ENCODE assay signal across 18 cellular contexts in genomic region chr11:104225047-104225446, GRCh38.
DNase-seq lines count a peak whose midpoint lies in the region; ATAC-seq lines count a peak whose summit lies in the region.
"Had no signal": no experiment of that assay in that cellular context is flagged by ENCODE, and none has a peak within 500 bp of the region (broad histone marks: within the 10 kb centered on the region; RNA-seq: fewer than 3 reads in every experiment).

No MANE protein-coding gene starts in this region.

- H3K4me3 ChIP-seq in mesendoderm (ENCODE audit: low read length), result no peak overlapping the region
- H3K4me3 ChIP-seq: A549; BLaER1 treated with 17β-estradiol and CSF1 and Interleukin-3, amounts not matched to agents 10 nM and 100 nM; GM12878 had no signal

- H3K9ac ChIP-seq in mesendoderm (ENCODE audit: low read length), result no peak overlapping the region
- H3K9ac ChIP-seq: BLaER1 treated with 17β-estradiol and CSF1 and Interleukin-3, amounts not matched to agents 10 nM and 100 nM had no signal

- H3K56ac ChIP-seq in mesendoderm (ENCODE audit: low read length), result no peak overlapping the region

- no peak overlapping the region for H2BK15ac ChIP-seq in mesendoderm (replicated peaks; ENCODE audit: low read depth)

- H4K8ac ChIP-seq in mesendoderm (ENCODE audit: low read depth, low read length), result no peak overlapping the region

- no peak overlapping the region for H3K4ac ChIP-seq in mesendoderm (ENCODE audit: low read depth, low read length)

- no peak overlapping the region for H3K4me2 ChIP-seq in mesendoderm (ENCODE audit: low read length)
- H3K4me2 ChIP-seq: A549; BLaER1 treated with 17β-estradiol and CSF1 and Interleukin-3, amounts not matched to agents 10 nM and 100 nM had no signal

- no peak overlapping the region for H2AK5ac ChIP-seq in mesendoderm (ENCODE audit: low read length)

- no peaks in the 10 kb centered on the region for H3K36me3 Mint-ChIP-seq in central memory CD8-positive, alpha-beta T cell (ENCODE audit: insufficient read depth)
- H3K36me3 Mint-ChIP-seq: CD8-positive, alpha-beta T cell had no signal

- peak overlapping the region; percentile 1 for H3K27ac Mint-ChIP-seq in central memory CD8-positive, alpha-beta T cell (ENCODE audit: low read depth)
- H3K27ac Mint-ChIP-seq: B cell; CD4-positive, alpha-beta T cell; CD8-positive, alpha-beta T cell had no signal

- no peaks in the 10 kb centered on the region for H3K9me3 Mint-ChIP-seq in central memory CD8-positive, alpha-beta T cell

- no peaks in the 10 kb centered on the region for H3K4me1 Mint-ChIP-seq in central memory CD8-positive, alpha-beta T cell

- no peaks in the 10 kb centered on the region for H3K27me3 ChIP-seq in mesendoderm (ENCODE audit: insufficient read depth, low read length, poor library complexity)
- H3K27me3 ChIP-seq: BLaER1 treated with 17β-estradiol and CSF1 and Interleukin-3, amounts not matched to agents 10 nM and 100 nM had no signal

- H3K27me3 Mint-ChIP-seq in central memory CD8-positive, alpha-beta T cell, result no peaks in the 10 kb centered on the region
- H3K27me3 Mint-ChIP-seq: B cell; CD4-positive, alpha-beta T cell had no signal

- no peak overlapping the region for H3K23ac ChIP-seq in mesendoderm (ENCODE audit: low read length)

- H2BK5ac ChIP-seq in mesendoderm (ENCODE audit: low read length), result no peak overlapping the region

- no peak overlapping the region for H3K4me3 Mint-ChIP-seq in central memory CD8-positive, alpha-beta T cell
- H3K4me3 Mint-ChIP-seq: B cell; CD4-positive, alpha-beta T cell; CD8-positive, alpha-beta T cell had no signal

- no peaks in the 10 kb centered on the region for H3K79me1 ChIP-seq in mesendoderm (ENCODE audit: low read length)

- no peak for DNase-seq in central memory CD8-positive, alpha-beta T cell (ENCODE audit: low spot score in 2 of 2)
- DNase-seq in mesendoderm (peak; percentile 3), NCI-H2081 (lab: John Stamatoyannopoulos, UW) (no peak), NCI-H1092 treated with DMSO at 0.1 percent for 48 hours (lab: John Stamatoyannopoulos, UW) (no peak)
- DNase-seq: AML-193; Caco-2; Calu3; CD4-positive, alpha-beta T cell; CD8-positive, alpha-beta T cell; DMS79 treated with DMSO at 0.1 percent for 48 hours had no signal

- peaks cover 2% of the 10 kb centered on the region for H3K4me1 ChIP-seq in mesendoderm (ENCODE audit: control insufficient read depth, low read depth, low read length)
- H3K4me1 ChIP-seq: A549; BLaER1 treated with 17β-estradiol and CSF1 and Interleukin-3, amounts not matched to agents 10 nM and 100 nM; Caco-2 had no signal

- no peak overlapping the region for H2BK120ac ChIP-seq in mesendoderm (ENCODE audit: low read depth, low read length)

- ATAC-seq in GM18867 (IDR thresholded peaks at IDR 0.05; ENCODE audit: unreplicated experiment) (peak; percentile 51), HG02884 (IDR thresholded peaks at IDR 0.05; ENCODE audit: unreplicated experiment) (no peak)
- ATAC-seq in central memory CD8-positive, alpha-beta T cell (replicated peaks; ENCODE audit: extremely low read depth, poor library complexity, severe bottlenecking), result peak; percentile 44
- ATAC-seq: A549; CD8-positive, alpha-beta T cell; GM12878 had no signal

- no peak overlapping the region for H3K27ac ChIP-seq in mesendoderm (ENCODE audit: low read depth, low read length)
- H3K27ac ChIP-seq: 22Rv1; A549; BLaER1 treated with 17β-estradiol and CSF1 and Interleukin-3, amounts not matched to agents 10 nM and 100 nM; C4-2B had no signal

- no peaks in the 10 kb centered on the region for H3K36me3 ChIP-seq in mesendoderm (ENCODE audit: control insufficient read depth, insufficient read depth, low read length)
- H3K36me3 ChIP-seq: BLaER1 treated with 17β-estradiol and CSF1 and Interleukin-3, amounts not matched to agents 10 nM and 100 nM had no signal

- no peaks in the 10 kb centered on the region for H3K79me2 ChIP-seq in mesendoderm (ENCODE audit: control insufficient read depth, insufficient read depth, low read length)

- H3K18ac ChIP-seq in mesendoderm (ENCODE audit: low read length), result no peak overlapping the region

- no peak overlapping the region for H4K5ac ChIP-seq in mesendoderm (ENCODE audit: low read length)

- no CpG with 5 or more reads among the region's 2 CpGs for WGBS in mesendoderm (ENCODE audit: extremely low coverage, insufficient coverage, low lambda C conversion rate)
